8 cellular contexts compared by ENCODE assay signal in the genomic region with DNA sequence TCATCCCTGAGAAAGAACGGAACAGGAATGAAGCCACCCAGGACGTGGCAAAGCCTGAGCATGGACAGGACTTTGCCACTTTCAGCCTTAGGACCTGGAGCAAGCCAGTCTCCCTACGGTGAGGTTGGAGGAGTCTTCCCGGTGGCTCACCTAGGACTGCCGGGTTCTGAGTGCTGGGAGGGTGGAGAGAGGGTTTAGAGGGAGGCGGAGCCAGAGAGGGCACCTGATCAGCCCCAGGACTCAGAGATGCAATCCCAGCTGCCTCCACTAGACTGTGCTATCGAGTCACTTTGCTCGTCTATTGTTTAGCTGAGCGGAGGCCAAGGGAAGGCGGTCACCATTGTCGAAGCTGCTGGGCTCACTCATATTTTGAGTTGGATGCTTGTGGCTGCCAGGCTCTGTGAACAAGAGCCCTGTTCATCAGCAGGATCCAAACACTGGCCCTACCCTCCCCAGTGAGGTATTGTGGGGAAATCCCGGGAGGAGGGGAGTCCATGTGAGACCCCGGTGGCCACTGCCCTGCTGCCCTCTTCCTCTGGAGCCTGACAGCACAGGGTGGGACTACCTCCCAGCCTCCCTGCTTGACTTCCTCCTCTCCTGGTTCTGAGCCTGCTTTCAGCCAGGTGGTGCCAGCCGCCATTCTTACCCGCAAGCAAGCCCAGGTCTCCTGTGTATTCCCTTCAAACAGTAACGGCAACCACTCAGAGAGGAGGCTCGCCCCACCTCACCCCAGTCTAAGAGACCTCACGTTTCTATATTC. TPM values are rescaled to one million over a fixed set of nuclear protein-coding genes. Genes with fewer than 3 reads are reported as not detected.
DNase-seq lines count a peak whose midpoint lies in the region; ATAC-seq and TF ChIP-seq lines count a peak whose summit lies in the region.

No MANE protein-coding gene starts in this region.

- H3K18ac ChIP-seq in IMR-90 (ENCODE audit: low read depth, low read length), result no peak overlapping the region

- H3K79me1 ChIP-seq in IMR-90 (ENCODE audit: low read depth in 1 of 2, low read length in 2 of 2), result no peaks in the 10 kb centered on the region

- H2BK5ac ChIP-seq in IMR-90 (ENCODE audit: low read depth, low read length, poor library complexity, severe bottlenecking), result no peak overlapping the region

- intact Hi-C loops in IMR-90 (cut with micrococcal nuclease) (no loop called here), PC-9 (cut with micrococcal nuclease; ENCODE audit: unreplicated experiment) (loop anchor here (1.0 to 5.0 kb wide), 4 partner anchors 30 to 83 kb away; partner anchors contain the start of gene KRT17), testis (cut with DNase I; ENCODE audit: low total_unique reads) (no loop called here)

- no peak overlapping the region for H3K23ac ChIP-seq in IMR-90 (ENCODE audit: low read depth, low read length)

- no peak overlapping the region for H4K5ac ChIP-seq in IMR-90 (ENCODE audit: low read depth, low read length)

- H3K27me3 Mint-ChIP-seq in activated T-cell treated with anti-CD3 and anti-CD28 coated beads, Interleukin-2, amount 50 U/mL, for 72 hours (ENCODE audit: low read depth), result peaks cover 46% of the 10 kb centered on the region

- WGBS in IMR-90 (ENCODE audit: extremely low coverage in 2 of 2, insufficient read length in 1 of 2), 2 experiments, result 15% methylated on average over 4 of the region's 18 CpGs; no CpG with 5 or more reads in 1 of the 2 experiments
- 34 to 49% methylated on average over 11 to 18 of the region's 18 CpGs for WGBS in testis, 2 donors

- no peak overlapping the region for H3K4ac ChIP-seq in IMR-90 (ENCODE audit: low read depth, low read length)

- H2AFZ ChIP-seq in IMR-90 (replicated peaks; ENCODE audit: low read length, poor library complexity) (no peak overlapping the region), PC-9 (no peak overlapping the region)

- dilution Hi-C loops in IMR-90 (cut with HindIII; ENCODE audit: low sequenced_read_pairs, unreplicated experiment), result no loop called here

- H2AK5ac ChIP-seq in IMR-90 (ENCODE audit: low read depth, low read length), result no peak overlapping the region

- H3F3A ChIP-seq in PC-9 (ENCODE audit: insufficient read depth, low read depth), result peaks cover 29% of the 10 kb centered on the region; the same call in 1 of the 2 replicates

- H3K9me3 ChIP-seq in IMR-90 (ENCODE audit: control insufficient read depth, insufficient read depth, low read length) (no peaks in the 10 kb centered on the region), PC-9 (ENCODE audit: insufficient read depth, low read depth) (no peaks in the 10 kb centered on the region), testis (no peaks in the 10 kb centered on the region)

- no peak overlapping the region for H4K91ac ChIP-seq in IMR-90 (ENCODE audit: insufficient read depth, low read depth, low read length)

- no peak overlapping the region for H3K4me3 Mint-ChIP-seq in activated T-cell treated with anti-CD3 and anti-CD28 coated beads, Interleukin-2, amount 50 U/mL, for 72 hours

- H3K79me2 ChIP-seq in PC-9 (ENCODE audit: low read depth), result no peaks in the 10 kb centered on the region

- DNase-seq in ELR (ENCODE audit: low read depth) (peak; percentile 81), IMR-90 (peak; percentile 54), PC-9 (peak; percentile 62 to 90), fibroblast of pulmonary artery (ENCODE audit: low read depth) (peak; percentile 81), non-pigmented ciliary epithelial cell (ENCODE audit: low read depth) (peak; percentile 20), testis (peak; percentile 95)
- DNase-seq in activated T-cell treated with anti-CD3 and anti-CD28 coated beads, Interleukin-2, amount 50 U/mL, for 72 hours, result peak; percentile 81 to 82

- no peak overlapping the region for H3K9ac ChIP-seq in IMR-90 (ENCODE audit: low read depth, low read length)

- no peak overlapping the region for H3K56ac ChIP-seq in IMR-90 (ENCODE audit: extremely low read depth, insufficient read depth, low read length)

- ATAC-seq in IMR-90 (ENCODE audit: low read depth) (peak; percentile 94), HG03095 (IDR thresholded peaks at IDR 0.05; ENCODE audit: unreplicated experiment) (no peak)
- peak; percentile 90 to 91 for ATAC-seq in activated T-cell treated with anti-CD3 and anti-CD28 coated beads, Interleukin-2, amount 50 U/mL, for 72 hours (replicated peaks in 1 of 2)

- no peak overlapping the region for H3K14ac ChIP-seq in IMR-90 (replicated peaks; ENCODE audit: low read depth, low read length)

- H2BK120ac ChIP-seq in IMR-90 (ENCODE audit: low read depth, low read length), result no peak overlapping the region

- H2AK9ac ChIP-seq in IMR-90 (replicated peaks; ENCODE audit: low read depth, low read length, poor library complexity), result no peak overlapping the region

- H3K4me3 ChIP-seq in IMR-90 (ENCODE audit: insufficient read depth, low read depth, low read length) (no peak overlapping the region), PC-9 (no peak overlapping the region), fibroblast of pulmonary artery (replicated peaks; ENCODE audit: low read depth, low read length) (no peak overlapping the region), testis (no peak overlapping the region)

- H3K9me1 ChIP-seq in IMR-90 (ENCODE audit: insufficient read depth, low read length), result no peaks in the 10 kb centered on the region

- H3K36me3 Mint-ChIP-seq in activated T-cell treated with anti-CD3 and anti-CD28 coated beads, Interleukin-2, amount 50 U/mL, for 72 hours (ENCODE audit: insufficient read depth in 2 of 2), result no peaks in the 10 kb centered on the region

- POLR2A ChIA-PET in IMR-90 (lab: Charles Lee; ENCODE audit: unreplicated experiment) (interaction anchor here (0.6 kb wide), 1 partner anchor 128 kb away, joined by 5 read pairs; no protein-coding TSS in a partner anchor), PC-9 (lab: Charles Lee; ENCODE audit: unreplicated experiment) (interaction anchor here (0.6 to 1.2 kb wide), 6 partner anchors 15 to 76 kb away, joined by 3 to 24 read pairs (median 4); partner anchors contain the start of gene KRT19)

- H3K4me1 Mint-ChIP-seq in activated T-cell treated with anti-CD3 and anti-CD28 coated beads, Interleukin-2, amount 50 U/mL, for 72 hours (ENCODE audit: low read depth), result no peaks in the 10 kb centered on the region

- H4K20me1 ChIP-seq in IMR-90 (ENCODE audit: insufficient read depth, low read length), result no peaks in the 10 kb centered on the region
- no peaks in the 10 kb centered on the region for H4K20me1 ChIP-seq in PC-9 (ENCODE audit: insufficient read depth)

- H3K9me2 ChIP-seq in PC-9 (ENCODE audit: insufficient read depth), result no peaks in the 10 kb centered on the region

- H3K4me2 ChIP-seq in IMR-90 (ENCODE audit: low read depth, low read length) (no peak overlapping the region), PC-9 (peak overlapping the region; percentile 41)

- H3K27me3 ChIP-seq in IMR-90 (ENCODE audit: control insufficient read depth, insufficient read depth, low read length) (peaks cover 40% of the 10 kb centered on the region), PC-9 (ENCODE audit: insufficient read depth, low read depth) (no peaks in the 10 kb centered on the region), testis (no peaks in the 10 kb centered on the region)

- no peak overlapping the region for H4K8ac ChIP-seq in IMR-90 (ENCODE audit: low read depth in 2 of 2, low read length in 2 of 2)

- peak; percentile 65 for TF ChIP-seq RAD21 in IMR-90 (IDR thresholded peaks at IDR 0.05; ENCODE audit: low read length)

- no peaks in the 10 kb centered on the region for H3K36me3 ChIP-seq in IMR-90 (ENCODE audit: control insufficient read depth, insufficient read depth, low read length)
- H3K36me3 ChIP-seq in PC-9 (ENCODE audit: low read depth), result no peaks in the 10 kb centered on the region
- no peaks in the 10 kb centered on the region for H3K36me3 ChIP-seq in testis (ENCODE audit: low read depth, missing control alignments)

- H3K27ac ChIP-seq in IMR-90 (ENCODE audit: insufficient read depth, low read length) (no peak overlapping the region), PC-9 (peak overlapping the region; percentile 37), testis (no peak overlapping the region)

- BruUV-seq in IMR-90 (replicated peaks; lab: Mats Ljungman, UMichigan) (no TSS peak), PC-9 (replicated peaks; lab: Mats Ljungman, UMichigan) (TSS peak; percentile 55)

- TF ChIP-seq CTCF in IMR-90 (conservative IDR thresholded peaks at IDR 0.05; ENCODE audit: low read depth, low read length) (peak; percentile 63), PC-9 (conservative IDR thresholded peaks at IDR 0.05) (peak; percentile 84), fibroblast of pulmonary artery (IDR thresholded peaks at IDR 0.05; ENCODE audit: low read length, missing control alignments) (peak; percentile 95), testis (IDR thresholded peaks at IDR 0.05) (peak; percentile 85 to 93 (median 92))

- in situ Hi-C loops in IMR-90 (cut with MboI; ENCODE audit: low sequenced_read_pairs), result no loop called here

- no peak overlapping the region for H2BK20ac ChIP-seq in IMR-90 (ENCODE audit: low read depth, low read length)

- H3K4me1 ChIP-seq in IMR-90 (ENCODE audit: control insufficient read depth, insufficient read depth, low read length) (no peaks in the 10 kb centered on the region), PC-9 (replicated peaks; ENCODE audit: insufficient read depth) (peaks cover 56% of the 10 kb centered on the region), testis (no peaks in the 10 kb centered on the region)

- no peak for TF ChIP-seq POLR2A in IMR-90 (IDR thresholded peaks at IDR 0.05; ENCODE audit: low read depth, low read length)
- peak; percentile 54 for TF ChIP-seq POLR2A in testis (IDR thresholded peaks at IDR 0.05)

- no peak overlapping the region for H2BK15ac ChIP-seq in IMR-90 (ENCODE audit: low read depth, low read length)

- no peak overlapping the region for H3K27ac Mint-ChIP-seq in activated T-cell treated with anti-CD3 and anti-CD28 coated beads, Interleukin-2, amount 50 U/mL, for 72 hours

- CTCF ChIA-PET in IMR-90 (lab: Yijun Ruan, JAX), result interaction anchor here (1.2 kb wide), 1 partner anchor 22 kb away, joined by 3 read pairs; no protein-coding TSS in a partner anchor
- CTCF ChIA-PET in PC-9 (lab: Charles Lee), result interaction anchor here (0.5 to 2.2 kb wide), 8 partner anchors 28 to 761 kb away, joined by 3 to 25 read pairs (median 5); no protein-coding TSS in a partner anchor

- H3K9me3 Mint-ChIP-seq in activated T-cell treated with anti-CD3 and anti-CD28 coated beads, Interleukin-2, amount 50 U/mL, for 72 hours, result no peaks in the 10 kb centered on the region

RNA-seq across cellular contexts. Expression of gene KRT14, which starts 7.0 kb away (rescaled TPM):
- total RNA-seq in IMR-90 (2012; rRNA removed) (not detected in 2 replicates), PC-9 (2021) (2.2 and 2.5 TPM in 2 replicates), testis (under 1 TPM in 1 of 2 donors, not detected in 1; 0.24 TPM)
- polyA plus RNA-seq in IMR-90 (2012; rRNA removed) (not detected in 2 replicates), testis (ENCODE audit: insufficient read depth, low read depth, low replicate concordance) (0.37 TPM)
- polyA plus RNA-seq in IMR-90 (2012; cell fraction: cytosol; rRNA removed), result not detected in 2 replicates
- 0.06 TPM in 1 of 2 replicates, not detected in the other for polyA plus RNA-seq in IMR-90 (2012; cell fraction: nucleus; rRNA removed; ENCODE audit: low replicate concordance)
- not detected for total RNA-seq in activated T-cell treated with anti-CD3 and anti-CD28 coated beads, Interleukin-2, amount 50 U/mL, for 72 hours

RNA-seq across cellular contexts. Expression of gene KRT9, which starts 7.8 kb away (rescaled TPM):
- total RNA-seq in IMR-90 (2012; rRNA removed) (not detected in 2 replicates), PC-9 (2021) (0.55 and 0.73 TPM in 2 replicates), testis (under 1 TPM in 1 of 2 donors, not detected in 1; 0.43 TPM)
- polyA plus RNA-seq in IMR-90 (2012; rRNA removed) (not detected in 2 replicates), testis (ENCODE audit: insufficient read depth, low read depth, low replicate concordance) (0.29 TPM)
- polyA plus RNA-seq in IMR-90 (2012; cell fraction: cytosol; rRNA removed), result not detected in 2 replicates
- not detected in 2 replicates for polyA plus RNA-seq in IMR-90 (2012; cell fraction: nucleus; rRNA removed; ENCODE audit: low replicate concordance)
- not detected for total RNA-seq in activated T-cell treated with anti-CD3 and anti-CD28 coated beads, Interleukin-2, amount 50 U/mL, for 72 hours

RNA-seq across cellular contexts. Expression of gene KRT16, which starts 32.9 kb away (rescaled TPM):
- not detected in 2 replicates for total RNA-seq in IMR-90 (2012; rRNA removed)
- not detected in 2 replicates for polyA plus RNA-seq in IMR-90 (2012; rRNA removed)
- polyA plus RNA-seq in IMR-90 (2012; cell fraction: cytosol; rRNA removed), result not detected in 2 replicates
- polyA plus RNA-seq in IMR-90 (2012; cell fraction: nucleus; rRNA removed; ENCODE audit: low replicate concordance), result 0.09 TPM in 1 of 2 replicates, not detected in the other
- total RNA-seq in PC-9 (2021), result 41.7 and 53.5 TPM in 2 replicates
- total RNA-seq in activated T-cell treated with anti-CD3 and anti-CD28 coated beads, Interleukin-2, amount 50 U/mL, for 72 hours, result not detected
- not detected for total RNA-seq in testis
- not detected for polyA plus RNA-seq in testis (ENCODE audit: insufficient read depth, low read depth, low replicate concordance)

RNA-seq across cellular contexts. Expression of gene KRT17, which starts 44.7 kb away (rescaled TPM):
- total RNA-seq in IMR-90 (2012; rRNA removed) (2.5 TPM in 2 replicates), PC-9 (2021) (29.0 and 80.8 TPM in 2 replicates), testis (10 to 100 TPM; 13.3 to 26.0 TPM)
- polyA plus RNA-seq in IMR-90 (2012; rRNA removed) (4.6 and 5.3 TPM in 2 replicates), testis (ENCODE audit: insufficient read depth, low read depth, low replicate concordance) (12.2 TPM)
- polyA plus RNA-seq in IMR-90 (2012; cell fraction: cytosol; rRNA removed), result 5.6 and 6.7 TPM in 2 replicates
- polyA plus RNA-seq in IMR-90 (2012; cell fraction: nucleus; rRNA removed; ENCODE audit: low replicate concordance), result 1.6 and 2.2 TPM in 2 replicates
- total RNA-seq in activated T-cell treated with anti-CD3 and anti-CD28 coated beads, Interleukin-2, amount 50 U/mL, for 72 hours, result under 1 TPM in 1 of 2 donors, not detected in 1; 0.63 TPM

RNA-seq across cellular contexts. Expression of gene KRT19, which starts 51.6 kb away (rescaled TPM):
- total RNA-seq in IMR-90 (2012; rRNA removed) (14.7 and 18.1 TPM in 2 replicates), PC-9 (2021) (1,811 and 2,277 TPM in 2 replicates), testis (1 to 10 TPM; 3.9 to 5.5 TPM)
- polyA plus RNA-seq in IMR-90 (2012; rRNA removed) (12.0 and 12.5 TPM in 2 replicates), testis (ENCODE audit: insufficient read depth, low read depth, low replicate concordance) (49.5 TPM)
- polyA plus RNA-seq in IMR-90 (2012; cell fraction: cytosol; rRNA removed), result 12.7 and 12.8 TPM in 2 replicates
- polyA plus RNA-seq in IMR-90 (2012; cell fraction: nucleus; rRNA removed; ENCODE audit: low replicate concordance), result 5.0 and 8.4 TPM in 2 replicates
- total RNA-seq in activated T-cell treated with anti-CD3 and anti-CD28 coated beads, Interleukin-2, amount 50 U/mL, for 72 hours, result not detected

Comparison
In these comparisons a context has a peak if more than half of its experiments do, and no peak if none do; other contexts are left out.
1. DNase-seq: peak in every context shown above with its lines; median percentile 95 in testis; 82 in activated T-cell treated with anti-CD3 and anti-CD28 coated beads, Interleukin-2, amount 50 U/mL, for 72 hours; 81 in ELR; 81 in fibroblast of pulmonary artery; 76 in PC-9; 54 in IMR-90; 20 in non-pigmented ciliary epithelial cell.
2. RNA of gene KRT16, which starts 32.9 kb away (total RNA-seq): 41.7 to 53.5 TPM in PC-9; not detected in testis, not detected in IMR-90 and not detected in activated T-cell treated with anti-CD3 and anti-CD28 coated beads, Interleukin-2, amount 50 U/mL, for 72 hours; every median in the first group is over 10 times any median in the second.
3. Peak in every context shown above with its lines, with median percentiles within 50 percentile points of each other: CTCF ChIP-seq.